Comparison of ENCODE assay signal across 8 cellular contexts in genomic region chr6:109978174-109979032, GRCh38. TPM values are rescaled to one million over a fixed set of nuclear protein-coding genes. Genes with fewer than 3 reads are reported as not detected.
DNase-seq lines count a peak whose midpoint lies in the region; ATAC-seq, FAIRE-seq and TF ChIP-seq lines count a peak whose summit lies in the region.

Gene GPR6 (plus strand): TSS chr6:109978311. CDS start chr6:109979113, 802 bp downstream.

- H3K4me3 ChIP-seq in DND-41 (ENCODE audit: low read depth in 1 of 2, low read length in 2 of 2) (no peak within 1 kb of the TSS), RWPE2 (ENCODE audit: severe bottlenecking) (no peak within 1 kb of the TSS), GM12878 (no peak within 1 kb of the TSS)

- H2AFZ ChIP-seq in DND-41 (ENCODE audit: low read depth, low read length): no peak within 1 kb of the TSS
- no peak within 1 kb of the TSS for H2AFZ ChIP-seq in GM12878 (ENCODE audit: control insufficient read depth, low read depth, low read length)

- H3K36me3 ChIP-seq in DND-41 (ENCODE audit: insufficient read depth, low read length): no peaks in the 10 kb centered on the region
- H3K36me3 ChIP-seq in RWPE2 (ENCODE audit: low read depth): no peaks in the 10 kb centered on the region
- H3K36me3 ChIP-seq in GM12878 (ENCODE audit: control insufficient read depth in 2 of 2, insufficient read depth in 2 of 2, low read length in 1 of 2): no peaks in the 10 kb centered on the region

- TF ChIP-seq RAD21 in GM12878 (IDR thresholded peaks at IDR 0.05; ENCODE audit: insufficient read depth, low read depth, low read length): no peak

- H4K20me1 ChIP-seq in DND-41 (ENCODE audit: insufficient read depth, low read length) (0 out of 2 replicates have a peak, but pooled peaks cover 2% of the 10 kb centered on the region), GM12878 (ENCODE audit: control insufficient read depth, insufficient read depth) (no peaks in the 10 kb centered on the region)

- FAIRE-seq in GM12878 (lab: Jason Lieb, UNC): no peak

- TF ChIP-seq POLR2A in GM12878 (IDR thresholded peaks at IDR 0.05; ENCODE audit: low read depth, low read length): no peak

- TF ChIP-seq EP300 in GM12878 (IDR thresholded peaks at IDR 0.05; ENCODE audit: borderline replicate concordance in 1 of 2, control insufficient read depth in 1 of 2, low read depth in 2 of 2, low read length in 2 of 2): no peak

- DNase-seq in DND-41: peak; percentile 71
- peak; percentile 3 to 23 for DNase-seq in Kasumi-1 (lab: John Stamatoyannopoulos, UW)
- DNase-seq in RWPE2 (ENCODE audit: low spot score): peak; percentile 51
- no peak for DNase-seq in GM12878 (ENCODE audit: low read depth, low spot score)
- DNase-seq in iPS-NIHi11 (ENCODE audit: low spot score): peak; percentile 88
- peak; percentile 5 to 19 for DNase-seq in stimulated activated CD4-positive, alpha-beta T cell treated with anti-CD3 and anti-CD28 coated beads, Interleukin-15, amount 100 ng/mL, for 48 hours (ENCODE audit: low read depth in 2 of 2)

- SMC1A ChIA-PET in GM12878 (lab: Charles Lee; ENCODE audit: uncharacterized antibody, unreplicated experiment): interaction anchor here (1.2 kb wide), 1 partner anchor 9 kb away, joined by 3 read pairs; no protein-coding TSS in a partner anchor

- no peak for TF ChIP-seq CTCF in DND-41 (IDR thresholded peaks at IDR 0.05; ENCODE audit: borderline replicate concordance, extremely low read depth, low read length, poor library complexity, severe bottlenecking)
- TF ChIP-seq CTCF in RWPE2 (IDR thresholded peaks at IDR 0.05; ENCODE audit: poor library complexity, severe bottlenecking): no peak
- TF ChIP-seq CTCF in GM12878 (IDR thresholded peaks at IDR 0.05 in 2 of 3, conservative IDR thresholded peaks at IDR 0.05 in 1 of 3; ENCODE audit: control insufficient read depth in 2 of 3, extremely low read depth in 1 of 3, insufficient read depth in 1 of 3, low read depth in 3 of 3, low read length in 3 of 3): no peak

- H3K4me2 ChIP-seq in DND-41 (ENCODE audit: insufficient read depth, low read length) (no peak within 1 kb of the TSS), GM12878 (ENCODE audit: control insufficient read depth, insufficient read depth) (no peak within 1 kb of the TSS)

- no peaks in the 10 kb centered on the region for H3K4me1 ChIP-seq in DND-41 (ENCODE audit: insufficient read depth, low read length)
- no peaks in the 10 kb centered on the region for H3K4me1 ChIP-seq in RWPE2 (ENCODE audit: insufficient read depth, poor library complexity, severe bottlenecking)
- no peaks in the 10 kb centered on the region for H3K4me1 ChIP-seq in GM12878 (ENCODE audit: control insufficient read depth, insufficient read depth, low read length)

- POLR2A ChIA-PET in GM12878 (lab: Charles Lee): no interaction called here

- no peak within 1 kb of the TSS for H3K27ac ChIP-seq in DND-41 (ENCODE audit: low read length)
- H3K27ac ChIP-seq in RWPE2 (ENCODE audit: poor library complexity, severe bottlenecking): no peak within 1 kb of the TSS
- H3K27ac ChIP-seq in GM12878 (ENCODE audit: control insufficient read depth, insufficient read depth): no peak within 1 kb of the TSS

- CTCF ChIA-PET in GM12878 (lab: Yijun Ruan, JAX): no interaction called here

- H3K79me2 ChIP-seq in DND-41 (ENCODE audit: insufficient read depth, low read length) (no peaks in the 10 kb centered on the region), GM12878 (ENCODE audit: control insufficient read depth, insufficient read depth, low read length) (no peaks in the 10 kb centered on the region)

- ATAC-seq in DND-41 (ENCODE audit: insufficient read depth, low read depth): peak; percentile 88
- peak; percentile 69 for ATAC-seq in RWPE2 (ENCODE audit: low read depth)
- ATAC-seq in GM12878: peak; percentile 67
- no peak for ATAC-seq in GM21515 (IDR thresholded peaks at IDR 0.05; ENCODE audit: unreplicated experiment)
- no peak for ATAC-seq in HG03280 (IDR thresholded peaks at IDR 0.05; ENCODE audit: unreplicated experiment)

- 25% methylated on average over 44 of the region's 50 CpGs for WGBS in GM12878 (ENCODE audit: insufficient coverage, insufficient replicate concordance, low lambda C conversion rate, missing lambda C conversion rate)

- H3K9me3 ChIP-seq in DND-41 (ENCODE audit: insufficient read depth, low read length, severe bottlenecking): no peaks in the 10 kb centered on the region
- H3K9me3 ChIP-seq in RWPE2 (ENCODE audit: severe bottlenecking): no peaks in the 10 kb centered on the region
- no peaks in the 10 kb centered on the region; the same call in 2 of the 3 replicates for H3K9me3 ChIP-seq in GM12878 (replicated peaks; ENCODE audit: control insufficient read depth, insufficient read depth, low read length)

- H3K27me3 ChIP-seq in DND-41 (ENCODE audit: insufficient read depth, low read length, poor library complexity) (no peaks in the 10 kb centered on the region), RWPE2 (ENCODE audit: insufficient read depth, poor library complexity, severe bottlenecking) (peaks cover 42% of the 10 kb centered on the region), GM12878 (replicated peaks in 1 of 2; ENCODE audit: control insufficient read depth in 2 of 2, insufficient read depth in 2 of 2, low read length in 1 of 2) (no peaks in the 10 kb centered on the region; a peak in 2 of 4 replicates)

- BruUV-seq in GM12878 (replicated peaks; lab: Mats Ljungman, UMichigan): no TSS peak

- intact Hi-C loops in GM12878 (cut with micrococcal nuclease; ENCODE audit: unreplicated experiment): no loop called here

- H3K9ac ChIP-seq in DND-41 (ENCODE audit: low read depth, low read length) (no peak within 1 kb of the TSS), GM12878 (ENCODE audit: control insufficient read depth, insufficient read depth, low read length) (no peak within 1 kb of the TSS)

- RAD21 ChIA-PET in GM12878 (lab: Charles Lee; ENCODE audit: unreplicated experiment): no interaction called here

- in situ Hi-C loops in GM12878 (cut with MboI): no loop called here

TF ChIP-seq in GM12878, 131 proteins besides CTCF, POLR2A, EP300 and RAD21:
- peak; percentile 97 for TF ChIP-seq REST (IDR thresholded peaks at IDR 0.05; ENCODE audit: low read depth, low read length)
- peak; percentile 21 for TF ChIP-seq MEF2B (IDR thresholded peaks at IDR 0.05; ENCODE audit: partially characterized antibody, poor library complexity, severe bottlenecking)
- no peak for TF ChIP-seq TCF3 (IDR thresholded peaks at IDR 0.05; ENCODE audit: borderline replicate concordance, insufficient read depth, low read depth, low read length)

RNA-seq across cellular contexts. Expression of gene GPR6, which starts in this region (rescaled TPM):
- not detected in 2 replicates for total RNA-seq in GM12878 (2013; cell fraction: nucleolus; rRNA removed)
- total RNA-seq in GM12878 (2014; rRNA removed) (not detected in 2 replicates), GM12878 (2014; rRNA removed; fragmentation: Illumina TruSeq; extraction: Trizol) (not detected in 2 replicates), GM12878 (2021) (not detected in 2 replicates)
- polyA plus RNA-seq in GM12878 (2011; ENCODE audit: low read depth): not detected
- polyA plus RNA-seq in GM12878 (2011; rRNA removed) (not detected in 2 replicates), GM12878 (2014; fragmentation: Illumina TruSeq; extraction: Trizol) (not detected in 2 replicates), GM12878 (2014; fragmentation: Nextera tagmentation; extraction: Ambion mirVana) (not detected), GM12878 (2014; rRNA removed) (not detected in 2 replicates), GM12878 (2016; fragmentation: Nextera tagmentation; extraction: Ambion mirVana) (not detected)
- polyA plus RNA-seq in GM12878 (2011; cell fraction: cytosol; rRNA removed): not detected in 2 replicates
- polyA plus RNA-seq in GM12878 (2011; cell fraction: nucleus; rRNA removed): not detected in 2 replicates
- not detected in 2 replicates for polyA plus RNA-seq in GM12878 (2012)
- polyA minus RNA-seq in GM12878 (2011; rRNA and poly(A)+ RNA removed): not detected in 2 replicates
- polyA minus RNA-seq in GM12878 (2011; cell fraction: cytosol; rRNA and poly(A)+ RNA removed): not detected in 2 replicates
- polyA minus RNA-seq in GM12878 (2011; cell fraction: nucleus; rRNA and poly(A)+ RNA removed): not detected in 2 replicates

Comparison
In these comparisons a context has a peak if more than half of its experiments do, and no peak if none do; other contexts are left out.
1. Peak in ATAC-seq in GM12878; RNA of the gene not detected or under 1 TPM.
2. ATAC-seq: peak in DND-41 (single experiment) and RWPE2 (single experiment); none in GM21515 (single experiment) and HG03280 (single experiment).